29 cellular contexts compared by ENCODE assay signal in genomic region chr4:168397611-168398169, GRCh38.
"Had no signal": no experiment of that assay in that cellular context is flagged by ENCODE, and none has a peak within 500 bp of the region (broad histone marks: within the 10 kb centered on the region; RNA-seq: fewer than 3 reads in every experiment).

No MANE protein-coding gene starts in this region.

- ATAC-seq: activated CD8-positive, alpha-beta T cell treated with anti-CD3 and anti-CD28 coated beads for 36 hours; activated T-cell treated with anti-CD3 and anti-CD28 coated beads, Interleukin-2, amount 50 U/mL, for 72 hours; activated T-helper 17 cell treated with anti-CD3 and anti-CD28 coated beads, Interleukin-2, amount 50 U/mL, for 72 hours; Panc1 had no signal

- H3K27me3 ChIP-seq: adrenal gland, SJSA1 had no signal

- H3K27ac ChIP-seq: adrenal gland, KMS-11, SJSA1, VCaP had no signal

- DNase-seq: activated B cell treated with CpG ODN at 0.5 μM for 24 hours; activated CD4-positive, alpha-beta T cell treated with anti-CD3 and anti-CD28 coated beads for 48 hours; activated CD4-positive, CD25-positive, alpha-beta regulatory T cell treated with anti-CD3 and anti-CD28 coated beads, Interleukin-2, amount 50 U/mL, for 72 hours; activated CD8-positive, alpha-beta T cell treated with anti-CD3 and anti-CD28 coated beads for 36 hours; activated effector memory CD4-positive, alpha-beta T cell treated with anti-CD3 and anti-CD28 coated beads, Interleukin-2, amount 50 U/mL, for 16 hours; activated naive CD4-positive, alpha-beta T cell; activated naive CD4-positive, alpha-beta T cell treated with anti-CD3 and anti-CD28 coated beads, Interleukin-2, amount 50 U/mL, for 16 hours; activated naive CD8-positive, alpha-beta T cell treated with anti-CD3 and anti-CD28 coated beads for 36 hours; activated T-cell treated with anti-CD3 and anti-CD28 coated beads, Interleukin-2, amount 50 U/mL, for 1 hour; activated T-cell treated with anti-CD3 and anti-CD28 coated beads, Interleukin-2, amount 50 U/mL, for 72 hours; adrenal gland; central memory CD4-positive, alpha-beta T cell; MM.1S; MV-4-11; NCI-H1092; NCI-H1436 treated with DMSO at 0.1 percent for 48 hours; NCI-H1694 treated with DMSO at 0.1 percent for 48 hours; NCI-H2029; NCI-H345; NCI-H524 treated with DMSO at 0.1 percent for 48 hours; SHP77; SK-N-SH had no signal

- H3K27ac Mint-ChIP-seq: activated B cell treated with CpG ODN at 0.5 μM for 24 hours; activated CD8-positive, alpha-beta T cell treated with anti-CD3 and anti-CD28 coated beads for 36 hours; activated naive CD8-positive, alpha-beta T cell treated with anti-CD3 and anti-CD28 coated beads for 36 hours; activated T-helper 17 cell treated with anti-CD3 and anti-CD28 coated beads, Interleukin-2, amount 50 U/mL, for 72 hours; brain; T-helper 1 cell treated with Interleukin-12 subunit alpha and Interleukin-12 subunit beta and Interleukin-4 antibody, amounts not matched to agents 30 μg/mL and 1 μg/mL, for 36 hours had no signal

- H3K27me3 Mint-ChIP-seq: activated B cell treated with CpG ODN at 0.5 μM for 24 hours; activated CD8-positive, alpha-beta T cell treated with anti-CD3 and anti-CD28 coated beads for 36 hours; activated naive CD8-positive, alpha-beta T cell treated with anti-CD3 and anti-CD28 coated beads for 36 hours; activated T-helper 17 cell treated with anti-CD3 and anti-CD28 coated beads, Interleukin-2, amount 50 U/mL, for 72 hours had no signal

- H3K4me1 ChIP-seq: adrenal gland, SJSA1 had no signal

- H3K9me3 Mint-ChIP-seq: activated naive CD8-positive, alpha-beta T cell treated with anti-CD3 and anti-CD28 coated beads for 36 hours; activated T-helper 17 cell treated with anti-CD3 and anti-CD28 coated beads, Interleukin-2, amount 50 U/mL, for 72 hours had no signal

- H3K4me1 Mint-ChIP-seq: activated B cell treated with CpG ODN at 0.5 μM for 24 hours; activated naive CD8-positive, alpha-beta T cell treated with anti-CD3 and anti-CD28 coated beads for 36 hours; activated T-helper 17 cell treated with anti-CD3 and anti-CD28 coated beads, Interleukin-2, amount 50 U/mL, for 72 hours; brain had no signal

- H3K4me3 Mint-ChIP-seq: activated B cell treated with CpG ODN at 0.5 μM for 24 hours; activated CD8-positive, alpha-beta T cell treated with anti-CD3 and anti-CD28 coated beads for 36 hours; activated naive CD8-positive, alpha-beta T cell treated with anti-CD3 and anti-CD28 coated beads for 36 hours; activated T-cell treated with anti-CD3 and anti-CD28 coated beads, Interleukin-2, amount 50 U/mL, for 72 hours; activated T-helper 17 cell treated with anti-CD3 and anti-CD28 coated beads, Interleukin-2, amount 50 U/mL, for 72 hours; brain; T-helper 1 cell treated with Interleukin-12 subunit alpha and Interleukin-12 subunit beta and Interleukin-4 antibody, amounts not matched to agents 30 μg/mL and 1 μg/mL, for 36 hours had no signal

- H3K9me3 ChIP-seq: SJSA1, SK-N-SH had no signal

- H3K4me3 ChIP-seq: adrenal gland, SJSA1 had no signal
